14 cellular contexts compared by ENCODE assay signal in genomic region chr1:24266398-24266941, GRCh38. TPM values are rescaled to one million over a fixed set of nuclear protein-coding genes. Genes with fewer than 3 reads are reported as not detected.
DNase-seq lines count a peak whose midpoint lies in the region; ATAC-seq and TF ChIP-seq lines count a peak whose summit lies in the region.
"Had no signal": no experiment of that assay in that cellular context is flagged by ENCODE, and none has a peak within 500 bp of the region (broad histone marks: within the 10 kb centered on the region; RNA-seq: fewer than 3 reads in every experiment).

No MANE protein-coding gene starts in this region.

- no peaks in the 10 kb centered on the region for H3K79me2 ChIP-seq in fibroblast of lung (ENCODE audit: control insufficient read depth, insufficient read depth, low read length)

- H3K36me3 ChIP-seq in RWPE2 (ENCODE audit: low read depth), result no peaks in the 10 kb centered on the region
- H3K36me3 ChIP-seq in fibroblast of lung (ENCODE audit: control insufficient read depth, insufficient read depth, low read length), result no peaks in the 10 kb centered on the region

- peaks cover 28 to 44% of the 10 kb centered on the region in 2 donors for H3K27me3 Mint-ChIP-seq in stimulated activated naive B cell treated with anti-CD40 and anti-IgM and Interleukin-4, amounts not matched to agents 10 μg/mL and 1 μg/mL and 100 μg/mL, for 72 hours

- peaks cover 4 to 6% of the 10 kb centered on the region in 2 donors for H3K9me3 Mint-ChIP-seq in stimulated activated naive B cell treated with anti-CD40 and anti-IgM and Interleukin-4, amounts not matched to agents 10 μg/mL and 1 μg/mL and 100 μg/mL, for 72 hours

- no peak overlapping the region for H3K4me2 ChIP-seq in fibroblast of lung (ENCODE audit: extremely low read depth, insufficient read depth, low read length)

- ATAC-seq in RWPE2 (ENCODE audit: low read depth), result peak; percentile 92
- ATAC-seq in HG03097 (IDR thresholded peaks at IDR 0.05; ENCODE audit: low FRiP score, unreplicated experiment), result no peak
- no peak for ATAC-seq in stimulated activated naive B cell treated with anti-CD40 and anti-IgM and Interleukin-4, amounts not matched to agents 10 μg/mL and 1 μg/mL and 100 μg/mL, for 72 hours (replicated peaks)
- ATAC-seq: T-cell had no signal

- H3K9me3 ChIP-seq in RWPE2 (ENCODE audit: severe bottlenecking) (no peaks in the 10 kb centered on the region), fibroblast of lung (ENCODE audit: control insufficient read depth, insufficient read depth, low read depth, low read length) (no peaks in the 10 kb centered on the region)

- H3K27ac ChIP-seq in RWPE2 (ENCODE audit: poor library complexity, severe bottlenecking) (peak overlapping the region; percentile 19), fibroblast of lung (ENCODE audit: insufficient read depth, low read length) (no peak overlapping the region)

- H3K27me3 ChIP-seq in RWPE2 (ENCODE audit: insufficient read depth, poor library complexity, severe bottlenecking) (no peaks in the 10 kb centered on the region), fibroblast of lung (ENCODE audit: control insufficient read depth, insufficient read depth, low read length) (peaks cover 9% of the 10 kb centered on the region)

- H3K4me3 Mint-ChIP-seq in stimulated activated naive B cell treated with anti-CD40 and anti-IgM and Interleukin-4, amounts not matched to agents 10 μg/mL and 1 μg/mL and 100 μg/mL, for 72 hours, result no peak overlapping the region
- H3K4me3 Mint-ChIP-seq: T-cell had no signal

- H3K4me3 ChIP-seq in RWPE2 (ENCODE audit: severe bottlenecking) (no peak overlapping the region), fibroblast of lung (replicated peaks in 1 of 4; ENCODE audit: control extremely low read depth in 1 of 4, insufficient read depth in 1 of 4, low read depth in 3 of 4, low read length in 4 of 4) (no peak overlapping the region), skeletal muscle cell (ENCODE audit: low read depth, low read length) (no peak overlapping the region)

- no peak overlapping the region for H3K27ac Mint-ChIP-seq in stimulated activated naive B cell treated with anti-CD40 and anti-IgM and Interleukin-4, amounts not matched to agents 10 μg/mL and 1 μg/mL and 100 μg/mL, for 72 hours
- H3K27ac Mint-ChIP-seq: T-cell had no signal

- H3K36me3 Mint-ChIP-seq in stimulated activated naive B cell treated with anti-CD40 and anti-IgM and Interleukin-4, amounts not matched to agents 10 μg/mL and 1 μg/mL and 100 μg/mL, for 72 hours, result peaks cover 2 to 10% of the 10 kb centered on the region in 2 donors
- H3K36me3 Mint-ChIP-seq: T-cell had no signal

- no peak overlapping the region for H3K9ac ChIP-seq in fibroblast of lung (ENCODE audit: insufficient read depth, low read length)

- H2AFZ ChIP-seq in fibroblast of lung (ENCODE audit: low read length), result no peak overlapping the region

- peaks cover 3% of the 10 kb centered on the region in 2 donors for H3K4me1 Mint-ChIP-seq in stimulated activated naive B cell treated with anti-CD40 and anti-IgM and Interleukin-4, amounts not matched to agents 10 μg/mL and 1 μg/mL and 100 μg/mL, for 72 hours
- H3K4me1 Mint-ChIP-seq: T-cell had no signal

- H4K20me1 ChIP-seq in fibroblast of lung (ENCODE audit: control insufficient read depth, extremely low read depth, insufficient read depth, low read length), result no peaks in the 10 kb centered on the region

- H3K4me1 ChIP-seq in RWPE2 (ENCODE audit: insufficient read depth, poor library complexity, severe bottlenecking) (peaks cover 11% of the 10 kb centered on the region), fibroblast of lung (ENCODE audit: control insufficient read depth, extremely low read depth, insufficient read depth, low read length) (peaks cover 5% of the 10 kb centered on the region)

- TF ChIP-seq CTCF in RWPE2 (IDR thresholded peaks at IDR 0.05; ENCODE audit: poor library complexity, severe bottlenecking) (peak; percentile 20), fibroblast of lung (conservative IDR thresholded peaks at IDR 0.05 in 1 of 2, IDR thresholded peaks at IDR 0.05 in 1 of 2; ENCODE audit: low read depth in 1 of 2, low read length in 2 of 2) (peak in 1 of 2 donors; percentile 13)

- DNase-seq in GOT3 (lab: John Stamatoyannopoulos, UW) (peak; percentile 68), RWPE2 (ENCODE audit: low spot score) (peak; percentile 79), fibroblast of lung (ENCODE audit: low read depth in 2 of 2) (peak; percentile 82 to 97), skeletal muscle cell (ENCODE audit: low read depth) (peak; percentile 74), NCI-H146 (lab: John Stamatoyannopoulos, UW) (no peak), NCI-H2196 treated with DMSO at 0.1 percent for 48 hours (lab: John Stamatoyannopoulos, UW; ENCODE audit: unreplicated experiment) (no peak)
- no peak for DNase-seq in stimulated activated naive B cell treated with anti-CD40 and anti-IgM and Interleukin-4, amounts not matched to agents 10 μg/mL and 1 μg/mL and 100 μg/mL, for 72 hours
- DNase-seq: amygdala; stimulated activated CD4-positive, alpha-beta T cell treated with anti-CD3 and anti-CD28 coated beads, Interleukin-15, amount 100 ng/mL, for 24 hours; stimulated activated naive CD4-positive, alpha-beta T cell treated with Interleukin-2 at 50 U/mL for 16 hours; T-cell had no signal

RNA-seq across cellular contexts. Expression of gene GRHL3, which starts 52.7 kb away (rescaled TPM):
- not detected in 2 replicates for total RNA-seq in fibroblast of lung
- 0.03 TPM in 1 of 2 replicates, not detected in the other for polyA plus RNA-seq in fibroblast of lung
- not detected in 2 replicates for polyA plus RNA-seq in fibroblast of lung (2012)
- not detected in 2 replicates for polyA minus RNA-seq in fibroblast of lung (ENCODE audit: low replicate concordance)
- total RNA-seq: activated CD8-positive, alpha-beta memory T cell treated with anti-CD3 and anti-CD28 coated beads for 36 hours; glomerular endothelial cell; T-cell had no signal

Comparison
In these comparisons a context has a peak if more than half of its experiments do, and no peak if none do; other contexts are left out.
1. DNase-seq: peak in GOT3 (single experiment), RWPE2 (single experiment), fibroblast of lung (2 of 2) and skeletal muscle cell (single experiment); none in NCI-H146 (single experiment), stimulated activated naive B cell treated with anti-CD40 and anti-IgM and Interleukin-4, amounts not matched to agents 10 μg/mL and 1 μg/mL and 100 μg/mL, for 72 hours (single experiment) and NCI-H2196 treated with DMSO at 0.1 percent for 48 hours (single experiment).